ENCODE assay signal across 8 cellular contexts in the genomic region with DNA sequence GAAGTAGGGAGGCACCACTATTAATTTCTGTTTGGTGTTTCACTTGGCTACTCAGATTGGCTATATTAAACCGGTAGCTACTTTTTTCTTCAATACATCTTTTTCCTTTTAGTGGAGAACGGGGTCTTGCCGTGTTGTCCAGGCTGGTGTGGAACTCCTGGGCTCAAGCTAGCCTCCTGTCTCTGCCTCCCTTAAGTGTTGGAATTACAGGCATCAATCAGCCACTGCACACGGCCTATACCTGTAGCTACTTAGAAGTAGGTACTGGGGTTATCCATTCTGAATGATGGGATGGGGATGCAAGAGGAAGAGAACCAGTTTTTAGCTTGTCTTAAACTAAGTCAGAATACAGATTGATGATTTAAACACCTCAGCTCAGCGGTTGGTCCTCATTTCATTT. TPM values are rescaled to one million over a fixed set of nuclear protein-coding genes. Genes with fewer than 3 reads are reported as not detected.
DNase-seq lines count a peak whose midpoint lies in the region; ATAC-seq and TF ChIP-seq lines count a peak whose summit lies in the region.

No MANE protein-coding gene starts in this region.

- no peak overlapping the region for H2AFZ ChIP-seq in neural progenitor cell (replicated peaks)

- peak overlapping the region; percentile 90 for H3K9ac ChIP-seq in neural progenitor cell

- H3K4me3 ChIP-seq in CD4-positive, alpha-beta memory T cell (ENCODE audit: low read length in 2 of 2): peak overlapping the region; percentile 40 to 60
- H3K4me3 ChIP-seq in NB4 (ENCODE audit: low read depth, low read length): peak overlapping the region; percentile 90
- peak overlapping the region; percentile 92 for H3K4me3 ChIP-seq in neural progenitor cell

- POLR2A ChIA-PET in CD4-positive, alpha-beta memory T cell (lab: Charles Lee; ENCODE audit: partially characterized antibody): interaction anchor here (0.6 to 8.0 kb wide), 14 partner anchors 14 to 269 kb away, joined by 3 to 114 read pairs (median 4); a partner anchor contains a TSS

- peaks cover 8 to 33% of the 10 kb centered on the region in 2 donors for H3K36me3 Mint-ChIP-seq in CD4-positive, alpha-beta memory T cell
- H3K36me3 Mint-ChIP-seq in effector memory CD8-positive, alpha-beta T cell (ENCODE audit: insufficient read depth): peaks cover 63% of the 10 kb centered on the region
- peaks cover 25% of the 10 kb centered on the region for H3K36me3 Mint-ChIP-seq in neural progenitor cell

- no peaks in the 10 kb centered on the region for H3K27me3 ChIP-seq in CD4-positive, alpha-beta memory T cell (ENCODE audit: insufficient read depth, low read length)
- no peaks in the 10 kb centered on the region for H3K27me3 ChIP-seq in neural progenitor cell

- no peak for TF ChIP-seq POLR2A in NB4 (IDR thresholded peaks at IDR 0.05; ENCODE audit: extremely low read depth, insufficient read length)

- H3K9me3 Mint-ChIP-seq in CD4-positive, alpha-beta memory T cell: peaks cover 0 to 2% (median 0%) of the 10 kb centered on the region in 8 donors
- no peaks in the 10 kb centered on the region for H3K9me3 Mint-ChIP-seq in effector memory CD8-positive, alpha-beta T cell
- no peaks in the 10 kb centered on the region for H3K9me3 Mint-ChIP-seq in neural progenitor cell

- H3K4me1 Mint-ChIP-seq in CD4-positive, alpha-beta memory T cell: peaks cover 29 to 63% (median 48%) of the 10 kb centered on the region in 4 donors
- H3K4me1 Mint-ChIP-seq in effector memory CD8-positive, alpha-beta T cell (ENCODE audit: low read depth in 2 of 2): peaks cover 34 to 42% of the 10 kb centered on the region in 2 donors
- H3K4me1 Mint-ChIP-seq in neural progenitor cell: peaks cover 31% of the 10 kb centered on the region

- in situ Hi-C loops in KBM-7 (cut with MboI; ENCODE audit: low pct_unique_long_range_greater_than_20kb, low sequenced_read_pairs): no loop called here

- H3K4me2 ChIP-seq in neural progenitor cell: peak overlapping the region; percentile 84

- no peaks in the 10 kb centered on the region for H3K9me3 ChIP-seq in CD4-positive, alpha-beta memory T cell (ENCODE audit: control insufficient read depth in 1 of 2, low read length in 2 of 2)
- no peaks in the 10 kb centered on the region for H3K9me3 ChIP-seq in neural progenitor cell (ENCODE audit: low read depth)

- DNase-seq in CD4-positive, alpha-beta memory T cell: no peak
- DNase-seq in NB4 (ENCODE audit: low read depth) (no peak), neural progenitor cell (ENCODE audit: low spot score) (no peak), SIG-M5 treated with dmso at 0.1 percent for 504 hours (lab: John Stamatoyannopoulos, UW; ENCODE audit: unreplicated experiment) (no peak), sciatic nerve (ENCODE audit: low spot score) (no peak), KBM-7 (no peak)
- DNase-seq in effector memory CD8-positive, alpha-beta T cell: no peak

- peak overlapping the region; percentile 94 to 99 (median 98) for H3K4me3 Mint-ChIP-seq in CD4-positive, alpha-beta memory T cell
- H3K4me3 Mint-ChIP-seq in effector memory CD8-positive, alpha-beta T cell: peak overlapping the region; percentile 84 to 92
- peak overlapping the region; percentile 98 for H3K4me3 Mint-ChIP-seq in neural progenitor cell

- no peak for TF ChIP-seq CTCF in NB4 (IDR thresholded peaks at IDR 0.05; ENCODE audit: low read depth, low read length)
- TF ChIP-seq CTCF in neural progenitor cell (IDR thresholded peaks at IDR 0.05): no peak

- H3K27ac Mint-ChIP-seq in CD4-positive, alpha-beta memory T cell: peak overlapping the region; percentile 93 to 99 (median 96)
- peak overlapping the region; percentile 93 to 96 for H3K27ac Mint-ChIP-seq in effector memory CD8-positive, alpha-beta T cell
- no peak overlapping the region for H3K27ac Mint-ChIP-seq in neural progenitor cell

- no peaks in the 10 kb centered on the region for H3K36me3 ChIP-seq in CD4-positive, alpha-beta memory T cell (ENCODE audit: insufficient read depth, low read length)
- H3K36me3 ChIP-seq in neural progenitor cell: peaks cover 8% of the 10 kb centered on the region

- H3K4me1 ChIP-seq in CD4-positive, alpha-beta memory T cell (ENCODE audit: insufficient read depth, low read length): peaks cover 60% of the 10 kb centered on the region
- H3K4me1 ChIP-seq in neural progenitor cell: peaks cover 12% of the 10 kb centered on the region

- H3F3A ChIP-seq in neural progenitor cell (ENCODE audit: low read depth): peaks cover 16% of the 10 kb centered on the region

- intact Hi-C loops in CD4-positive, alpha-beta memory T cell (cut with micrococcal nuclease): loop anchor here (5.0 kb wide), 2 partner anchors 221 to 291 kb away; a partner anchor contains a TSS
- intact Hi-C loops in sciatic nerve (cut with DNase I): no loop called here

- no peak for ATAC-seq in effector memory CD8-positive, alpha-beta T cell (replicated peaks)
- ATAC-seq in sciatic nerve (no peak), HG02938 (IDR thresholded peaks at IDR 0.05; ENCODE audit: unreplicated experiment) (no peak)

- H3K79me2 ChIP-seq in neural progenitor cell (ENCODE audit: low read depth): peaks cover 67% of the 10 kb centered on the region

- peaks cover 62% of the 10 kb centered on the region for H4K20me1 ChIP-seq in neural progenitor cell (ENCODE audit: low read depth)

- no peaks in the 10 kb centered on the region for H3K27me3 Mint-ChIP-seq in CD4-positive, alpha-beta memory T cell
- no peaks in the 10 kb centered on the region for H3K27me3 Mint-ChIP-seq in effector memory CD8-positive, alpha-beta T cell
- H3K27me3 Mint-ChIP-seq in neural progenitor cell (ENCODE audit: insufficient read depth, low read depth): peaks cover 2% of the 10 kb centered on the region

- H3K27ac ChIP-seq in CD4-positive, alpha-beta memory T cell (ENCODE audit: low read depth, low read length): peak overlapping the region; percentile 93
- H3K27ac ChIP-seq in neural progenitor cell: no peak overlapping the region

- CTCF ChIA-PET in CD4-positive, alpha-beta memory T cell (lab: Charles Lee; ENCODE audit: partially characterized antibody): interaction anchor here (0.9 to 7.2 kb wide), 12 partner anchors 9 to 160 kb away, joined by 3 to 98 read pairs (median 4); a partner anchor contains a TSS

RNA-seq across cellular contexts. Expression of a gene that starts 1.7 kb away (rescaled TPM):
- total RNA-seq in CD4-positive, alpha-beta memory T cell: 100 to 1,000 TPM; 160 to 169 TPM
- 100 to 1,000 TPM; 341 to 411 TPM for polyA plus RNA-seq in CD4-positive, alpha-beta memory T cell
- total RNA-seq in neural progenitor cell (ENCODE audit: low replicate concordance) (131 and 141 TPM in 2 replicates), sciatic nerve (104 TPM)
